24 cellular contexts compared by ENCODE assay signal in the genomic region with DNA sequence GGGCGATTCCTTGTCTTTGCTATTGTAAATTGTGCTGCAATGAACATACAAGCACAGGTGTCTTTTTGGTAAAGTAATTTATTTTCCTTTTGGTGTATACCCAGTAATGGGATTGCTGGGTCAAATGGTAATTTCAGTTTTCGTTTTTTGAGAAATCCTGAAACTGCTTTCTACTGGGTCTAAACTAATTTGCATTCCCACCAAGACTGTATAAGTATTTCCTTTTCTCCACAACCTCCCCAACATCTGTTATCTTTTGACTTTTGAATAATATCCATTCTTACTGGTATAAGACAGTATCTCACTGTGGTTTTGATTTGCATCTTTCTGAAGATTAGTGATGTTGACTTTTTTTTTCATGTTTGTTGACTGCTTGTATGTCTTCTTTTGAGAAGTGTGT.
DNase-seq lines count a peak whose midpoint lies in the region; ATAC-seq and TF ChIP-seq lines count a peak whose summit lies in the region.
"Had no signal": no experiment of that assay in that cellular context is flagged by ENCODE, and none has a peak within 500 bp of the region (broad histone marks: within the 10 kb centered on the region; RNA-seq: fewer than 3 reads in every experiment).

No MANE protein-coding gene starts in this region.

- 32 to 53% methylated on average over 2 of the region's 2 CpGs for WGBS in body of pancreas, 2 donors

- no peak for TF ChIP-seq POLR2A in body of pancreas (IDR thresholded peaks at IDR 0.05)

- peak; percentile 74 for ATAC-seq in GM18909 (IDR thresholded peaks at IDR 0.05; ENCODE audit: poor library complexity, unreplicated experiment)
- ATAC-seq in GM21619 (IDR thresholded peaks at IDR 0.05; ENCODE audit: unreplicated experiment), result peak; percentile 88
- peak; percentile 94 for ATAC-seq in HG02973 (IDR thresholded peaks at IDR 0.05; ENCODE audit: unreplicated experiment)
- no peak for ATAC-seq in GM21447 (IDR thresholded peaks at IDR 0.05; ENCODE audit: unreplicated experiment)
- no peak for ATAC-seq in body of pancreas
- ATAC-seq: heart left ventricle; psoas muscle; stimulated activated effector memory CD8-positive, alpha-beta T cell treated with anti-CD3 and anti-CD28 coated beads, Interleukin-12 subunit alpha, Interleukin-12 subunit beta, amount 100 ng/mL, for 72 hours; T-cell had no signal

- H2AFZ ChIP-seq in MM.1S (ENCODE audit: low read length), result no peak overlapping the region

- H3F3A ChIP-seq in MM.1S (ENCODE audit: insufficient read depth, low read length), result no peaks in the 10 kb centered on the region

- H3K36me3 ChIP-seq in MM.1S (replicated peaks; ENCODE audit: insufficient read depth, low read length) (no peaks in the 10 kb centered on the region), body of pancreas (replicated peaks in 1 of 2; ENCODE audit: insufficient read depth in 1 of 2, low read depth in 2 of 2) (no peaks in the 10 kb centered on the region)
- H3K36me3 ChIP-seq: HAP-1, heart left ventricle had no signal

- H3K9me3 ChIP-seq in MM.1S (replicated peaks; ENCODE audit: insufficient read depth, low read length) (no peaks in the 10 kb centered on the region), body of pancreas (no peaks in the 10 kb centered on the region)
- H3K9me3 ChIP-seq: HAP-1, psoas muscle had no signal

- H3K9ac ChIP-seq in MM.1S (ENCODE audit: low read length), result no peak overlapping the region

- no peak overlapping the region for H3K4me3 ChIP-seq in MM.1S (ENCODE audit: low read length)
- H3K4me3 ChIP-seq in body of pancreas, result no peak overlapping the region
- H3K4me3 ChIP-seq: HAP-1, heart left ventricle, psoas muscle had no signal

- H3K27me3 ChIP-seq in MM.1S (replicated peaks; ENCODE audit: insufficient read depth, low read length) (no peaks in the 10 kb centered on the region), body of pancreas (no peaks in the 10 kb centered on the region)
- H3K27me3 ChIP-seq: heart left ventricle had no signal

- DNase-seq in MM.1S (peak; percentile 52), head of caudate nucleus (no peak), body of pancreas (no peak), putamen (ENCODE audit: low spot score) (no peak)
- DNase-seq: activated naive CD4-positive, alpha-beta T cell treated with anti-CD3 and anti-CD28 coated beads, Interleukin-2, amount 50 U/mL, for 16 hours; anterior cingulate cortex; C1 segment of cervical spinal cord; central memory CD4-positive, alpha-beta T cell; heart left ventricle; Karpas-422; mesenchymal stem cell; NCI-H1092 treated with DMSO at 0.1 percent for 48 hours; NCI-H2029 treated with DMSO at 0.1 percent for 48 hours; NCI-H446 treated with DMSO at 0.1 percent for 48 hours; NK-92 treated with Interleukin-12 subunit alpha and Interleukin-12 subunit beta, amount 100 ng/mL, for 24 hours; psoas muscle; SIG-M5; T-cell had no signal

- no peaks in the 10 kb centered on the region for H3K9me2 ChIP-seq in MM.1S (replicated peaks; ENCODE audit: insufficient read depth, low read length)

- H3K27ac ChIP-seq in MM.1S (ENCODE audit: low read length), result no peak overlapping the region
- H3K27ac ChIP-seq in body of pancreas, result no peak overlapping the region
- H3K27ac ChIP-seq: heart left ventricle, psoas muscle had no signal

- intact Hi-C loops in head of caudate nucleus (cut with DNase I) (no loop called here), body of pancreas (cut with DNase I) (no loop called here)

- H3K4me2 ChIP-seq in MM.1S (ENCODE audit: low read depth, low read length), result no peak overlapping the region

- H4K20me1 ChIP-seq in MM.1S (ENCODE audit: insufficient read depth, low read length), result no peaks in the 10 kb centered on the region

- TF ChIP-seq CTCF in MM.1S (IDR thresholded peaks at IDR 0.05; ENCODE audit: low read length) (no peak), body of pancreas (IDR thresholded peaks at IDR 0.05) (no peak)

- H3K4me1 ChIP-seq in MM.1S (ENCODE audit: low read length) (no peaks in the 10 kb centered on the region), body of pancreas (no peaks in the 10 kb centered on the region)
- H3K4me1 ChIP-seq: HAP-1, heart left ventricle, psoas muscle had no signal

- no peaks in the 10 kb centered on the region for H3K79me2 ChIP-seq in MM.1S (ENCODE audit: low read length)

Comparison
In these comparisons a context has a peak if more than half of its experiments do, and no peak if none do; other contexts are left out.
1. ATAC-seq: peak in GM18909 (single experiment), GM21619 (single experiment) and HG02973 (single experiment); none in GM21447 (single experiment) and body of pancreas (single experiment).